ENCODE assay signal across 19 cellular contexts in the genomic region with DNA sequence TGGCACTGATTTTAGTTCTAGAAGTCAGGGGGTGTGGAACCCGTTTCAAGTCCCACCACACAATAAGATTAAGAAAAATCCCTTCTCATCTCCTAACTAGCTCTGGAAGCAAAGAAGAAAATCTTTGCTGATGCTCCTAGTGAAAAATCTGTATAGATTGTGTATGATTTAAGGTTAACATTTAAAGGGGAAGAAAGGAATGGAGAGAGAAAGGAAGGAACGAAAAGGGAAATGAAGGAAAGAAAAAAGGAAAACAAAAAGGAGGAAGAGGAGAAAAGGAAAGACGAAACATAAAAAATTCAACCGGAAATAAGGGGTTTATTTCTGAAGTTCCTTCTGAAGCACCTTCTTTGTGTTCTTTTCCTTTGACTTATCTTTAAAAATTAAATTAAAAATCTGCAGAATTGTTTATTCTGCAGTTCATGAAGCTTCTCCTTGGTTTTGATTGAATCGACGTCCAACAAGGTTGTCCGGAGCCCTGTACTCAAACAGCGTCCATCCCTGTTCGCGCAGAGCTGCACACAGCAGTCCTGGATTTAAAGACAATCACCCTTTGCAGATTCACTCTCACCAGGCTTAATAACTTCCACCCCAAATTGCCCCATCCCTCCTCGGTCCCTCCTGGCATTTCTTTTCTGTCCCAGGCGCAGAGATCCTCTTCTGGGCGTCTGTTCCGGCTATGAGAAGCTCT. TPM values are rescaled to one million over a fixed set of nuclear protein-coding genes. Genes with fewer than 3 reads are reported as not detected.
"Had no signal": no experiment of that assay in that cellular context is flagged by ENCODE, and none has a peak within 500 bp of the region (broad histone marks: within the 10 kb centered on the region; RNA-seq: fewer than 3 reads in every experiment).

No MANE protein-coding gene starts in this region.

- H3K4me1 ChIP-seq: prostate gland had no signal

- H3K27ac ChIP-seq: body of pancreas, esophagus muscularis mucosa, foreskin keratinocyte, heart left ventricle, prostate gland had no signal

- H3K27ac Mint-ChIP-seq: activated naive CD4-positive, alpha-beta T cell treated with anti-CD3 and anti-CD28 coated beads, Interleukin-2, amount 50 U/mL, for 72 hours; T-helper 17 cell had no signal

- DNase-seq: activated CD4-positive, alpha-beta T cell treated with anti-CD3 and anti-CD28 coated beads, Interleukin-2, amount 50 U/mL, for 1 hour; activated T-cell treated with anti-CD3 and anti-CD28 coated beads for 4 hours; amniotic stem cell; body of pancreas; dermis blood vessel endothelial cell; heart left ventricle; left ventricle myocardium superior; occipital lobe; stimulated activated CD4-positive, alpha-beta T cell treated with anti-CD3 and anti-CD28 coated beads, Interleukin-2, amount 100 ng/mL, for 48 hours; stimulated activated naive CD8-positive, alpha-beta T cell treated with anti-CD3 and anti-CD28 coated beads, Interleukin-15, Interleukin-2, amounts not matched to agents 100 U/mL and 50 U/mL, for 24 hours; T-helper 17 cell had no signal

- H3K36me3 ChIP-seq: esophagus muscularis mucosa, heart left ventricle, prostate gland had no signal

- H3K9me3 ChIP-seq: body of pancreas, esophagus muscularis mucosa, heart left ventricle, prostate gland had no signal

- H3K4me3 Mint-ChIP-seq: T-helper 17 cell had no signal

- H3K4me3 ChIP-seq: body of pancreas, esophagus muscularis mucosa, heart left ventricle had no signal

- ATAC-seq: activated naive CD4-positive, alpha-beta T cell treated with anti-CD3 and anti-CD28 coated beads, Interleukin-2, amount 50 U/mL, for 72 hours; body of pancreas; foreskin keratinocyte; heart left ventricle; left ventricle myocardium superior; stimulated activated naive CD8-positive, alpha-beta T cell treated with anti-CD3 and anti-CD28 coated beads, Interleukin-15, Interleukin-2, amounts not matched to agents 100 U/mL and 50 U/mL, for 24 hours; T-helper 17 cell had no signal

- FAIRE-seq: TTC549 had no signal

RNA-seq across cellular contexts. Expression of a gene that starts 1.6 kb away (rescaled TPM):
- total RNA-seq: activated CD8-positive, alpha-beta memory T cell treated with anti-CD3 and anti-CD28 coated beads for 36 hours; activated naive CD4-positive, alpha-beta T cell treated with anti-CD3 and anti-CD28 coated beads, Interleukin-2, amount 50 U/mL, for 72 hours; body of pancreas; esophagus muscularis mucosa; heart left ventricle; left ventricle myocardium superior; mesenteric fat pad; occipital lobe; SK-MEL-5; T-helper 17 cell had no signal
- polyA plus RNA-seq: heart left ventricle had no signal
